13 cellular contexts compared by ENCODE assay signal in genomic region chr14:68958553-68958952, GRCh38. TPM values are rescaled to one million over a fixed set of nuclear protein-coding genes. Genes with fewer than 3 reads are reported as not detected.
DNase-seq lines count a peak whose midpoint lies in the region; ATAC-seq and TF ChIP-seq lines count a peak whose summit lies in the region.
"Had no signal": no experiment of that assay in that cellular context is flagged by ENCODE, and none has a peak within 500 bp of the region (broad histone marks: within the 10 kb centered on the region; RNA-seq: fewer than 3 reads in every experiment).

No MANE protein-coding gene starts in this region.

- H3K36me3 Mint-ChIP-seq in osteocyte (ENCODE audit: unreplicated experiment) (peaks cover 8% of the 10 kb centered on the region), Caco-2 (ENCODE audit: insufficient read depth, unreplicated experiment) (peaks cover 52% of the 10 kb centered on the region)
- peaks cover 0 to 4% (median 2%) of the 10 kb centered on the region in 3 donors for H3K36me3 Mint-ChIP-seq in CD8-positive, alpha-beta memory T cell

- H3K27ac ChIP-seq in CD8-positive, alpha-beta memory T cell (ENCODE audit: low read depth, low read length): no peak overlapping the region
- H3K27ac ChIP-seq: ovary, SJSA1 had no signal

- no peak overlapping the region for H3K4me3 Mint-ChIP-seq in osteocyte (ENCODE audit: unreplicated experiment)
- H3K4me3 Mint-ChIP-seq in Caco-2 (ENCODE audit: unreplicated experiment): no peak overlapping the region
- H3K4me3 Mint-ChIP-seq in CD8-positive, alpha-beta memory T cell: no peak overlapping the region
- H3K4me3 Mint-ChIP-seq: activated T-helper 17 cell treated with anti-CD3 and anti-CD28 coated beads, Interleukin-2, amount 50 U/mL, for 72 hours had no signal

- BruUV-seq in Caco-2 (replicated peaks; lab: Mats Ljungman, UMichigan): no TSS peak

- peaks cover 12% of the 10 kb centered on the region; the same call in 1 of the 2 replicates for H3K4me1 ChIP-seq in Caco-2
- H3K4me1 ChIP-seq in CD8-positive, alpha-beta memory T cell (ENCODE audit: insufficient read depth, low read length): peaks cover 67% of the 10 kb centered on the region

- POLR2A ChIA-PET in Caco-2 (lab: Charles Lee): interaction anchor here (0.6 kb wide), 1 partner anchor 39 kb away, joined by 3 read pairs; no protein-coding TSS in a partner anchor
- POLR2A ChIA-PET in CD8-positive, alpha-beta memory T cell (lab: Charles Lee): no interaction called here

- peak; percentile 44 for ATAC-seq in SK-N-SH treated with all-trans-retinoic acid at 6 μM for 48 hours
- ATAC-seq in GM21737 (IDR thresholded peaks at IDR 0.05; ENCODE audit: unreplicated experiment): no peak
- ATAC-seq: activated T-helper 17 cell treated with anti-CD3 and anti-CD28 coated beads, Interleukin-2, amount 50 U/mL, for 72 hours had no signal

- H3K27me3 ChIP-seq in Caco-2 (replicated peaks; ENCODE audit: control insufficient read depth, insufficient read depth, low read length): no peaks in the 10 kb centered on the region
- H3K27me3 ChIP-seq in CD8-positive, alpha-beta memory T cell (ENCODE audit: insufficient read depth, low read length, poor library complexity, severe bottlenecking): no peaks in the 10 kb centered on the region
- H3K27me3 ChIP-seq: ovary, SJSA1 had no signal

- H3K4me1 Mint-ChIP-seq in osteocyte (ENCODE audit: unreplicated experiment): peaks cover 86% of the 10 kb centered on the region
- H3K4me1 Mint-ChIP-seq in Caco-2 (ENCODE audit: low read depth, unreplicated experiment): peaks cover 16% of the 10 kb centered on the region
- peaks cover 11 to 24% (median 22%) of the 10 kb centered on the region in 3 donors for H3K4me1 Mint-ChIP-seq in CD8-positive, alpha-beta memory T cell

- CTCF ChIA-PET in Caco-2 (lab: Charles Lee): interaction anchor here (0.9 to 1.6 kb wide), 2 partner anchors 13 to 47 kb away, joined by 3 read pairs; no protein-coding TSS in a partner anchor
- CTCF ChIA-PET in CD8-positive, alpha-beta memory T cell (lab: Charles Lee): no interaction called here

- no peaks in the 10 kb centered on the region for H3K9me3 ChIP-seq in Caco-2
- no peaks in the 10 kb centered on the region for H3K9me3 ChIP-seq in CD8-positive, alpha-beta memory T cell (ENCODE audit: low read length)
- H3K9me3 ChIP-seq: ovary, SJSA1 had no signal

- intact Hi-C loops in Caco-2 (cut with micrococcal nuclease; ENCODE audit: unreplicated experiment): no loop called here

- no peaks in the 10 kb centered on the region for H3K9me3 Mint-ChIP-seq in osteocyte (ENCODE audit: unreplicated experiment)
- H3K9me3 Mint-ChIP-seq in Caco-2 (ENCODE audit: unreplicated experiment): no peaks in the 10 kb centered on the region
- H3K9me3 Mint-ChIP-seq in CD8-positive, alpha-beta memory T cell: no peaks in the 10 kb centered on the region
- H3K9me3 Mint-ChIP-seq: activated T-helper 17 cell treated with anti-CD3 and anti-CD28 coated beads, Interleukin-2, amount 50 U/mL, for 72 hours had no signal

- peak overlapping the region; percentile 88 for H3K27ac Mint-ChIP-seq in osteocyte (ENCODE audit: unreplicated experiment)
- H3K27ac Mint-ChIP-seq in Caco-2 (ENCODE audit: unreplicated experiment): no peak overlapping the region
- no peak overlapping the region for H3K27ac Mint-ChIP-seq in CD8-positive, alpha-beta memory T cell

- TF ChIP-seq CTCF in AG10803 (conservative IDR thresholded peaks at IDR 0.05; ENCODE audit: low read length): no peak
- TF ChIP-seq CTCF in fibroblast of the aortic adventitia (IDR thresholded peaks at IDR 0.05; ENCODE audit: insufficient read depth, low read length): no peak
- TF ChIP-seq CTCF in osteocyte (IDR thresholded peaks at IDR 0.05): no peak
- TF ChIP-seq CTCF in Caco-2 (IDR thresholded peaks at IDR 0.05; ENCODE audit: insufficient read depth in 1 of 2, low read depth in 1 of 2, low read length in 1 of 2, severe bottlenecking in 1 of 2, unreplicated experiment in 1 of 2): no peak

- H3K27me3 Mint-ChIP-seq in osteocyte (ENCODE audit: unreplicated experiment): no peaks in the 10 kb centered on the region
- no peaks in the 10 kb centered on the region for H3K27me3 Mint-ChIP-seq in Caco-2 (ENCODE audit: insufficient read depth, unreplicated experiment)
- H3K27me3 Mint-ChIP-seq in CD8-positive, alpha-beta memory T cell: peaks cover 4 to 20% of the 10 kb centered on the region in 2 donors
- H3K27me3 Mint-ChIP-seq: activated T-helper 17 cell treated with anti-CD3 and anti-CD28 coated beads, Interleukin-2, amount 50 U/mL, for 72 hours had no signal

- H3K36me3 ChIP-seq in Caco-2 (ENCODE audit: control insufficient read depth, insufficient read depth, low read length): no peaks in the 10 kb centered on the region
- H3K36me3 ChIP-seq in CD8-positive, alpha-beta memory T cell (ENCODE audit: insufficient read depth, low read length): no peaks in the 10 kb centered on the region
- H3K36me3 ChIP-seq: ovary had no signal

- DNase-seq in AG10803 (ENCODE audit: low read depth) (peak; percentile 65), fibroblast of the aortic adventitia (ENCODE audit: low read depth) (peak; percentile 63), osteocyte (ENCODE audit: extremely low spot score, unreplicated experiment) (no peak), cerebellar nuclear complex (lab: John Stamatoyannopoulos, UW) (no peak), Caco-2 (no peak)
- no peak for DNase-seq in CD8-positive, alpha-beta memory T cell
- DNase-seq: activated CD4-positive, alpha-beta T cell treated with anti-CD3 and anti-CD28 coated beads for 1 hour; GF-D8; ovary had no signal

- H3K4me3 ChIP-seq in AG10803 (ENCODE audit: low read length) (no peak overlapping the region), fibroblast of the aortic adventitia (ENCODE audit: low read depth, low read length) (no peak overlapping the region), Caco-2 (ENCODE audit: low read depth, low read length) (no peak overlapping the region)
- no peak overlapping the region for H3K4me3 ChIP-seq in CD8-positive, alpha-beta memory T cell (ENCODE audit: low read length)
- H3K4me3 ChIP-seq: ovary, SJSA1 had no signal

TF ChIP-seq in SK-N-SH treated with all-trans-retinoic acid at 6 μM for 48 hours, 23 proteins besides CTCF, POLR2A, EP300 and RAD21:
- TF ChIP-seq ESRRG (CRISPR knock-in tag; IDR thresholded peaks at IDR 0.05) (no peak), ZFP30 (CRISPR knock-in tag; IDR thresholded peaks at IDR 0.05) (no peak), ZC3H10 (CRISPR knock-in tag; IDR thresholded peaks at IDR 0.05) (no peak), ISL1 (CRISPR knock-in tag; IDR thresholded peaks at IDR 0.05) (no peak), ARNTL (CRISPR knock-in tag; IDR thresholded peaks at IDR 0.05; ENCODE audit: borderline replicate concordance, low read depth) (no peak), GLIS3 (CRISPR knock-in tag; IDR thresholded peaks at IDR 0.05) (no peak), ZNF70 (CRISPR knock-in tag; IDR thresholded peaks at IDR 0.05) (no peak), ZFP3 (CRISPR knock-in tag; IDR thresholded peaks at IDR 0.05) (no peak), TCF4 (CRISPR knock-in tag; IDR thresholded peaks at IDR 0.05; ENCODE audit: borderline replicate concordance) (no peak), TOX (CRISPR knock-in tag; IDR thresholded peaks at IDR 0.05; ENCODE audit: borderline replicate concordance) (no peak), POU6F1 (CRISPR knock-in tag; IDR thresholded peaks at IDR 0.05; ENCODE audit: borderline replicate concordance, low read depth) (no peak), CSRNP3 (CRISPR knock-in tag; IDR thresholded peaks at IDR 0.05) (no peak), RARB (CRISPR knock-in tag; IDR thresholded peaks at IDR 0.05) (no peak), OSR1 (CRISPR knock-in tag; IDR thresholded peaks at IDR 0.05) (no peak), PPARA (CRISPR knock-in tag; IDR thresholded peaks at IDR 0.05; ENCODE audit: borderline replicate concordance) (no peak), SNAI2 (CRISPR knock-in tag; IDR thresholded peaks at IDR 0.05) (no peak), ZNF565 (CRISPR knock-in tag; conservative IDR thresholded peaks at IDR 0.05; ENCODE audit: low read depth) (no peak)
TF ChIP-seq in SK-N-SH treated with all-trans-retinoic acid at 6 μM for 48 hours: peak in this region for 0.

RNA-seq across cellular contexts. Expression of gene ACTN1, which starts 20.5 kb away (rescaled TPM):
- total RNA-seq in fibroblast of the aortic adventitia (ENCODE audit: low replicate concordance) (94.0 and 114 TPM in 2 replicates), osteocyte (371 and 380 TPM in 2 replicates), Caco-2 (2022) (170 and 181 TPM in 2 replicates)
- total RNA-seq in CD8-positive, alpha-beta memory T cell: 10 to 100 TPM; 52.7 to 53.3 TPM
- 47.4 TPM for polyA plus RNA-seq in CD8-positive, alpha-beta memory T cell

Comparison
In these comparisons a context has a peak if more than half of its experiments do, and no peak if none do; other contexts are left out.
1. DNase-seq: peak in AG10803 (single experiment) and fibroblast of the aortic adventitia (single experiment); none in osteocyte (single experiment), cerebellar nuclear complex (0 of 2), Caco-2 (0 of 2) and CD8-positive, alpha-beta memory T cell (0 of 5).